ENCODE assay signal across 8 cellular contexts in the genomic region with DNA sequence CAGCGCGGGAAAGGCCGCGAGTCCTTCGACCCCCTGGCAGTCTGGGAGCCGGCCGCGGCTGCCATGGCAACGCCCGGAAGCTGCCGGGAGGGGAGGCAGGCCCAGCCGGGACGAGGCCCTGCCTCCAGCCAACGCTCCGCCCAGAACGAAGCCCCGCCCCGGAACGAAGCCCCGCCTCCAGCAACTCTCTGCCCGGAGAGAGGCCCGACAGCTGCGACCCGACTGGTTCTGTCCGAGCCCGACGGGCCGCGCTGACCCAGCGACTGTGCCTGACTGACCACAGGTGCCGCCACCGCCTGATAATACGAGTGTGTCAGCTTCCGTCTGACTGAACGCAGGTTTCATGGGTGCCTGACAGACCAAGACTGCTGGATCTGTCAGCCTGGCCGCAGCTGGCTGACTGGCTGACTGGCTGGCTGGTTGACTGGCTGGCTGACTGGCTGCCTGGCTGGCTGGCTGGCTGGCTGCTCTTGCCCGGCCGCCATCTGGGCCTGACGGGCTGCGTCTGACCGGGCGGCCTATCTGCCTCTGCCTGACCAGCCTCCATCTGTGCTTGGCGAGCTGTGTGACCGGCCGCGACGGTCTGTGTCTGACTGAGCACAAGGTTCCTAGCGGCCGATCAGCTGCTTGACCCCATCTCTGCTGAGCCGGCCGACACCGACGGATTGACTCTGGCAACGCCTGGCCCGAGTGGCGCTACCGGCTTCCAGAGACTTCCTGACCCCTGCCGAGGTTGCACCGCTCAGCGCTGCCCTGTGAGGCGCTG.
A peak's percentile ranks its signal among the peaks of the same experiment; 100 is the strongest.
DNase-seq lines count a peak whose midpoint lies in the region; TF ChIP-seq lines count a peak whose summit lies in the region.

No MANE protein-coding gene starts in this region.

- H4K20me1 ChIP-seq in Loucy (ENCODE audit: insufficient read depth, low read length, poor library complexity, severe bottlenecking) = no peaks in the 10 kb centered on the region

- peak overlapping the region; percentile 77 for H3K27ac ChIP-seq in neutrophil
- H3K27ac ChIP-seq in subcutaneous abdominal adipose tissue (ENCODE audit: low read depth, low read length) = peak overlapping the region; percentile 94

- H3F3A ChIP-seq in Loucy (ENCODE audit: low read depth) = no peaks in the 10 kb centered on the region

- no peaks in the 10 kb centered on the region for H3K9me3 ChIP-seq in Loucy (ENCODE audit: insufficient read depth, low read depth, low read length)
- no peaks in the 10 kb centered on the region for H3K9me3 ChIP-seq in neutrophil
- no peaks in the 10 kb centered on the region for H3K9me3 ChIP-seq in subcutaneous abdominal adipose tissue (ENCODE audit: control insufficient read depth in 5 of 5, low read length in 5 of 5)

- no peaks in the 10 kb centered on the region for H3K79me2 ChIP-seq in Loucy (ENCODE audit: insufficient read depth, low read length)

- no peaks in the 10 kb centered on the region for H3K9me2 ChIP-seq in Loucy (replicated peaks; ENCODE audit: low read depth, low read length)

- H3K4me2 ChIP-seq in Loucy (ENCODE audit: low read depth, low read length, poor library complexity, severe bottlenecking) = peak overlapping the region; percentile 79

- H3K4me3 ChIP-seq in Loucy (ENCODE audit: low read length, poor library complexity, severe bottlenecking) (peak overlapping the region; percentile 73), neutrophil (ENCODE audit: low read depth in 1 of 2, low read length in 1 of 2) (peak overlapping the region; percentile 70 to 82), subcutaneous abdominal adipose tissue (ENCODE audit: low read depth in 1 of 5, low read length in 5 of 5) (peak overlapping the region; percentile 49 to 71 (median 66))

- H3K36me3 ChIP-seq in Loucy (ENCODE audit: insufficient read depth, low read length) (no peaks in the 10 kb centered on the region), neutrophil (no peaks in the 10 kb centered on the region), subcutaneous abdominal adipose tissue (ENCODE audit: control insufficient read depth in 5 of 5, insufficient read depth in 5 of 5, low read length in 5 of 5) (no peaks in the 10 kb centered on the region)

- H3K4me1 ChIP-seq in Loucy (ENCODE audit: insufficient read depth, low read length, poor library complexity, severe bottlenecking) (peaks cover 5% of the 10 kb centered on the region), neutrophil (ENCODE audit: control insufficient read depth in 1 of 2, insufficient read depth in 1 of 2, low read depth in 1 of 2, low read length in 1 of 2) (peaks cover 15 to 16% of the 10 kb centered on the region in 2 experiments), subcutaneous abdominal adipose tissue (ENCODE audit: control insufficient read depth in 5 of 5, insufficient read depth in 5 of 5, low read length in 5 of 5) (peaks cover 0 to 31% (median 26%) of the 10 kb centered on the region in 5 donors)

- peak overlapping the region; percentile 95 for H2AFZ ChIP-seq in Loucy (ENCODE audit: low read length)

- H3K27me3 ChIP-seq in Loucy (ENCODE audit: insufficient read depth, low read length, poor library complexity, severe bottlenecking) (no peaks in the 10 kb centered on the region), neutrophil (peaks cover 36% of the 10 kb centered on the region), subcutaneous abdominal adipose tissue (ENCODE audit: control insufficient read depth in 5 of 5, insufficient read depth in 4 of 5, low read length in 5 of 5) (no peaks in the 10 kb centered on the region)

- H3K9ac ChIP-seq in Loucy (ENCODE audit: low read depth, low read length, poor library complexity, severe bottlenecking) (peak overlapping the region; percentile 22), subcutaneous abdominal adipose tissue (ENCODE audit: low read length in 5 of 5) (peak overlapping the region; percentile 56 to 82 (median 73))

- TF ChIP-seq CTCF in Loucy (conservative IDR thresholded peaks at IDR 0.05; ENCODE audit: low read length) (no peak), neutrophil (IDR thresholded peaks at IDR 0.05) (peak; percentile 52)

- DNase-seq in Daoy (ENCODE audit: low read depth) = peak; percentile 91
- DNase-seq in GOT3 (lab: John Stamatoyannopoulos, UW) = peak; percentile 94
- peak; percentile 76 to 78 for DNase-seq in SHP77 (lab: John Stamatoyannopoulos, UW)
- peak; percentile 77 to 93 (median 89) for DNase-seq in activated naive CD4-positive, alpha-beta T cell (lab: John Stamatoyannopoulos, UW)
- DNase-seq in foreskin melanocyte = peak; percentile 79

Comparison
In these comparisons a context has a peak if more than half of its experiments do, and no peak if none do; other contexts are left out.
1. Peak in every context shown above with its lines: DNase-seq, H3K4me3 ChIP-seq and H3K27ac ChIP-seq.